ENCODE assay signal across 14 cellular contexts in the genomic region with DNA sequence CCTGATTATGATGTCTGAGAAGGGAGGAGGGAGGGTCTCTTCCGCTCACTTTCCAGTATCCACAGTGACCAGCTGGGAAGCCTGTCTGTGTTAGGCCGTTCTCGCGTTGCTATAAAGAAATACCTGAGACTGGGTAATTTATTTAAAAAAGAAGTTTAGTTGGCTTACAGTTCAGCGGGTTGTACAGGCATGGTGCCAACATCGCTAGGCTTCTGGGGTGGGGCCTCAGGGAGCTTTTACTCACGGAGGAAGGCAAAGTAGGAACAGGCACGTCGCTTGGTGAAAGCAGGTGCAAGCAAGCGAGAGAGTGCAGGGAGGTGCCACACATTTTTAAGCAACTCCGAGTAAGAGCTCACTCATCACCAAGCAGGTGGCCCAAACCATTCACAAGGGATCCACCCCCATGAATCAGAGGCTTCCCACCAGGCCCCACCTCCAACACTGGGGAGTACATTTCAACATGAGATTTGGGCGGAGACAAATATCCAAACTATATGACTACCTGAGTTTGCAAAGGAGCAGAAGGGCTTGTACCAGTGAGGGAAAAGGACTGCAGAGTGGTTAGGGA.
DNase-seq lines count a peak whose midpoint lies in the region; ATAC-seq lines count a peak whose summit lies in the region.
"Had no signal": no experiment of that assay in that cellular context is flagged by ENCODE, and none has a peak within 500 bp of the region (broad histone marks: within the 10 kb centered on the region; RNA-seq: fewer than 3 reads in every experiment).

No MANE protein-coding gene starts in this region.

- DNase-seq in activated T-cell treated with anti-CD3 and anti-CD28 coated beads, Interleukin-2, amount 50 U/mL, for 72 hours: peak; percentile 55 to 58
- no peak for DNase-seq in activated T-cell treated with anti-CD3 and anti-CD28 coated beads, Interleukin-2, amount 50 U/mL, for 4 hours
- peak; percentile 59 for DNase-seq in NCI-H510A (lab: John Stamatoyannopoulos, UW)
- DNase-seq in caudate nucleus (lab: John Stamatoyannopoulos, UW): no peak
- DNase-seq in naive thymus-derived CD4-positive, alpha-beta T cell: no peak
- DNase-seq in activated T-helper 1 cell treated with anti-CD3 and anti-CD28 coated beads, Interleukin-12 subunit alpha, Interleukin-12 subunit beta, Interleukin-2, Interleukin-4 antibody, amounts not matched to agents 30 ng/mL and 10 ng/mL and 1 ng/mL, durations not matched to agents 14 hours and 24 hours and 36 hours (ENCODE audit: low spot score): no peak
- DNase-seq: AML-193, left ventricle myocardium inferior, NCI-H187 treated with DMSO at 0.1 percent for 48 hours, thyroid gland had no signal

- no peaks in the 10 kb centered on the region for H3K27me3 ChIP-seq in skeletal muscle tissue (ENCODE audit: control insufficient read depth in 3 of 3, insufficient read depth in 3 of 3, low read length in 3 of 3)
- no peaks in the 10 kb centered on the region for H3K27me3 ChIP-seq in naive thymus-derived CD4-positive, alpha-beta T cell (ENCODE audit: control insufficient read depth in 2 of 2, insufficient read depth in 2 of 2, low read length in 2 of 2)
- H3K27me3 ChIP-seq: breast epithelium, SJSA1, thyroid gland had no signal

- no peaks in the 10 kb centered on the region for H3K9me3 ChIP-seq in skeletal muscle tissue (ENCODE audit: control insufficient read depth in 3 of 3, low read length in 3 of 3)
- no peaks in the 10 kb centered on the region for H3K9me3 ChIP-seq in naive thymus-derived CD4-positive, alpha-beta T cell (ENCODE audit: control insufficient read depth in 2 of 3, low read length in 3 of 3)
- H3K9me3 ChIP-seq: breast epithelium, left ventricle myocardium inferior, SJSA1, thyroid gland had no signal

- H3K27me3 Mint-ChIP-seq in activated T-cell treated with anti-CD3 and anti-CD28 coated beads, Interleukin-2, amount 50 U/mL, for 72 hours (ENCODE audit: low read depth): no peaks in the 10 kb centered on the region
- no peaks in the 10 kb centered on the region for H3K27me3 Mint-ChIP-seq in activated T-cell treated with anti-CD3 and anti-CD28 coated beads, Interleukin-2, amount 50 U/mL, for 4 hours (ENCODE audit: low read depth)
- no peaks in the 10 kb centered on the region for H3K27me3 Mint-ChIP-seq in naive thymus-derived CD4-positive, alpha-beta T cell
- no peaks in the 10 kb centered on the region for H3K27me3 Mint-ChIP-seq in activated T-helper 1 cell treated with anti-CD3 and anti-CD28 coated beads, Interleukin-12 subunit alpha, Interleukin-12 subunit beta, Interleukin-2, Interleukin-4 antibody, amounts not matched to agents 30 ng/mL and 10 ng/mL and 1 ng/mL, durations not matched to agents 14 hours and 24 hours and 36 hours (ENCODE audit: insufficient read depth)

- CTCF ChIA-PET in naive thymus-derived CD4-positive, alpha-beta T cell (lab: Charles Lee): interaction anchor here (1.6 kb wide), 1 partner anchor 10 kb away, joined by 8 read pairs; no protein-coding TSS in a partner anchor

- no peaks in the 10 kb centered on the region for H3K9me3 Mint-ChIP-seq in activated T-cell treated with anti-CD3 and anti-CD28 coated beads, Interleukin-2, amount 50 U/mL, for 72 hours
- no peaks in the 10 kb centered on the region for H3K9me3 Mint-ChIP-seq in activated T-cell treated with anti-CD3 and anti-CD28 coated beads, Interleukin-2, amount 50 U/mL, for 4 hours
- no peaks in the 10 kb centered on the region for H3K9me3 Mint-ChIP-seq in naive thymus-derived CD4-positive, alpha-beta T cell
- H3K9me3 Mint-ChIP-seq in activated T-helper 1 cell treated with anti-CD3 and anti-CD28 coated beads, Interleukin-12 subunit alpha, Interleukin-12 subunit beta, Interleukin-2, Interleukin-4 antibody, amounts not matched to agents 30 ng/mL and 10 ng/mL and 1 ng/mL, durations not matched to agents 14 hours and 24 hours and 36 hours: no peaks in the 10 kb centered on the region

- H3K4me3 Mint-ChIP-seq in activated T-cell treated with anti-CD3 and anti-CD28 coated beads, Interleukin-2, amount 50 U/mL, for 72 hours: peak overlapping the region in 1 of 2 donors; percentile 31
- no peak overlapping the region for H3K4me3 Mint-ChIP-seq in activated T-cell treated with anti-CD3 and anti-CD28 coated beads, Interleukin-2, amount 50 U/mL, for 4 hours
- H3K4me3 Mint-ChIP-seq in naive thymus-derived CD4-positive, alpha-beta T cell: no peak overlapping the region
- no peak overlapping the region for H3K4me3 Mint-ChIP-seq in activated T-helper 1 cell treated with anti-CD3 and anti-CD28 coated beads, Interleukin-12 subunit alpha, Interleukin-12 subunit beta, Interleukin-2, Interleukin-4 antibody, amounts not matched to agents 30 ng/mL and 10 ng/mL and 1 ng/mL, durations not matched to agents 14 hours and 24 hours and 36 hours

- POLR2A ChIA-PET in naive thymus-derived CD4-positive, alpha-beta T cell (lab: Charles Lee): no interaction called here

- intact Hi-C loops in naive thymus-derived CD4-positive, alpha-beta T cell (cut with micrococcal nuclease): loop anchor here in 1 of 2 donors (10.0 kb wide), 2 partner anchors 163 to 353 kb away; a partner anchor contains a TSS
- intact Hi-C loops in activated T-helper 1 cell treated with anti-CD3 and anti-CD28 coated beads, Interleukin-12 subunit alpha, Interleukin-12 subunit beta, Interleukin-2, Interleukin-4 antibody, amounts not matched to agents 30 ng/mL and 10 ng/mL and 1 ng/mL, durations not matched to agents 14 hours and 24 hours and 36 hours (cut with micrococcal nuclease): loop anchor here (10.0 kb wide), 1 partner anchor 353 kb away; a partner anchor contains a TSS

- H3K4me1 ChIP-seq in skeletal muscle tissue (ENCODE audit: control insufficient read depth in 3 of 3, insufficient read depth in 3 of 3, low read length in 3 of 3): peaks cover 37 to 77% (median 62%) of the 10 kb centered on the region in 3 donors
- peaks cover 41 to 46% of the 10 kb centered on the region in 2 donors for H3K4me1 ChIP-seq in naive thymus-derived CD4-positive, alpha-beta T cell (ENCODE audit: control insufficient read depth in 2 of 2, insufficient read depth in 2 of 2, low read length in 2 of 2)

- H3K4me3 ChIP-seq in skeletal muscle tissue (ENCODE audit: low read length in 3 of 3): no peak overlapping the region
- no peak overlapping the region for H3K4me3 ChIP-seq in naive thymus-derived CD4-positive, alpha-beta T cell (ENCODE audit: low read length)
- H3K4me3 ChIP-seq: breast epithelium, left ventricle myocardium inferior, SJSA1, thyroid gland had no signal

- peaks cover 61% of the 10 kb centered on the region for H3K4me1 Mint-ChIP-seq in activated T-cell treated with anti-CD3 and anti-CD28 coated beads, Interleukin-2, amount 50 U/mL, for 72 hours (ENCODE audit: low read depth)
- H3K4me1 Mint-ChIP-seq in activated T-cell treated with anti-CD3 and anti-CD28 coated beads, Interleukin-2, amount 50 U/mL, for 4 hours (ENCODE audit: low read depth): peaks cover 64% of the 10 kb centered on the region
- H3K4me1 Mint-ChIP-seq in naive thymus-derived CD4-positive, alpha-beta T cell: peaks cover 30 to 68% (median 54%) of the 10 kb centered on the region in 7 donors
- H3K4me1 Mint-ChIP-seq in activated T-helper 1 cell treated with anti-CD3 and anti-CD28 coated beads, Interleukin-12 subunit alpha, Interleukin-12 subunit beta, Interleukin-2, Interleukin-4 antibody, amounts not matched to agents 30 ng/mL and 10 ng/mL and 1 ng/mL, durations not matched to agents 14 hours and 24 hours and 36 hours (ENCODE audit: low read depth): peaks cover 49% of the 10 kb centered on the region

- no peak overlapping the region for H3K27ac Mint-ChIP-seq in activated T-cell treated with anti-CD3 and anti-CD28 coated beads, Interleukin-2, amount 50 U/mL, for 72 hours
- H3K27ac Mint-ChIP-seq in naive thymus-derived CD4-positive, alpha-beta T cell: peak overlapping the region in 3 of 9 donors; percentile 31 to 97 (median 62)
- no peak overlapping the region for H3K27ac Mint-ChIP-seq in activated T-helper 1 cell treated with anti-CD3 and anti-CD28 coated beads, Interleukin-12 subunit alpha, Interleukin-12 subunit beta, Interleukin-2, Interleukin-4 antibody, amounts not matched to agents 30 ng/mL and 10 ng/mL and 1 ng/mL, durations not matched to agents 14 hours and 24 hours and 36 hours

- H3K27ac ChIP-seq in caudate nucleus (ENCODE audit: low read depth, low read length): peak overlapping the region; percentile 7
- peak overlapping the region; percentile 88 for H3K27ac ChIP-seq in skeletal muscle tissue (ENCODE audit: low read depth, low read length)
- H3K27ac ChIP-seq in naive thymus-derived CD4-positive, alpha-beta T cell (ENCODE audit: low read depth, low read length): no peak overlapping the region
- H3K27ac ChIP-seq: left ventricle myocardium inferior, SJSA1, thyroid gland had no signal

- H3K36me3 Mint-ChIP-seq in activated T-cell treated with anti-CD3 and anti-CD28 coated beads, Interleukin-2, amount 50 U/mL, for 72 hours (ENCODE audit: insufficient read depth in 2 of 2): no peaks in the 10 kb centered on the region
- H3K36me3 Mint-ChIP-seq in activated T-cell treated with anti-CD3 and anti-CD28 coated beads, Interleukin-2, amount 50 U/mL, for 4 hours (ENCODE audit: insufficient read depth): no peaks in the 10 kb centered on the region
- H3K36me3 Mint-ChIP-seq in naive thymus-derived CD4-positive, alpha-beta T cell: peaks cover 0 to 4% (median 0%) of the 10 kb centered on the region in 5 donors
- peaks cover 10% of the 10 kb centered on the region for H3K36me3 Mint-ChIP-seq in activated T-helper 1 cell treated with anti-CD3 and anti-CD28 coated beads, Interleukin-12 subunit alpha, Interleukin-12 subunit beta, Interleukin-2, Interleukin-4 antibody, amounts not matched to agents 30 ng/mL and 10 ng/mL and 1 ng/mL, durations not matched to agents 14 hours and 24 hours and 36 hours (ENCODE audit: low read depth)

- H3K9ac ChIP-seq in skeletal muscle tissue (ENCODE audit: low read depth in 1 of 3, low read length in 3 of 3): peak overlapping the region in 1 of 3 donors; percentile 33

- no peaks in the 10 kb centered on the region for H3K36me3 ChIP-seq in skeletal muscle tissue (ENCODE audit: control insufficient read depth in 3 of 3, insufficient read depth in 3 of 3, low read length in 3 of 3)
- H3K36me3 ChIP-seq in naive thymus-derived CD4-positive, alpha-beta T cell (ENCODE audit: control insufficient read depth in 2 of 3, insufficient read depth in 3 of 3, low read length in 3 of 3): no peaks in the 10 kb centered on the region
- H3K36me3 ChIP-seq: breast epithelium, left ventricle myocardium inferior, SJSA1, thyroid gland had no signal

- ATAC-seq in activated T-cell treated with anti-CD3 and anti-CD28 coated beads, Interleukin-2, amount 50 U/mL, for 72 hours (replicated peaks in 1 of 2): peak; percentile 25 to 42
- no peak for ATAC-seq in activated T-cell treated with anti-CD3 and anti-CD28 coated beads, Interleukin-2, amount 50 U/mL, for 4 hours
- ATAC-seq in GM18909 (IDR thresholded peaks at IDR 0.05; ENCODE audit: poor library complexity, unreplicated experiment): no peak
- no peak for ATAC-seq in naive thymus-derived CD4-positive, alpha-beta T cell

Comparison
In these comparisons a context has a peak if more than half of its experiments do, and no peak if none do; other contexts are left out.
1. ATAC-seq: peak in activated T-cell treated with anti-CD3 and anti-CD28 coated beads, Interleukin-2, amount 50 U/mL, for 72 hours (2 of 2); none in activated T-cell treated with anti-CD3 and anti-CD28 coated beads, Interleukin-2, amount 50 U/mL, for 4 hours (0 of 2), GM18909 (single experiment) and naive thymus-derived CD4-positive, alpha-beta T cell (single experiment).
2. DNase-seq: peak in activated T-cell treated with anti-CD3 and anti-CD28 coated beads, Interleukin-2, amount 50 U/mL, for 72 hours (2 of 2) and NCI-H510A (single experiment); none in activated T-cell treated with anti-CD3 and anti-CD28 coated beads, Interleukin-2, amount 50 U/mL, for 4 hours (single experiment), caudate nucleus (0 of 61), naive thymus-derived CD4-positive, alpha-beta T cell (0 of 9) and activated T-helper 1 cell treated with anti-CD3 and anti-CD28 coated beads, Interleukin-12 subunit alpha, Interleukin-12 subunit beta, Interleukin-2, Interleukin-4 antibody, amounts not matched to agents 30 ng/mL and 10 ng/mL and 1 ng/mL, durations not matched to agents 14 hours and 24 hours and 36 hours (single experiment).